25 cellular contexts compared by ENCODE assay signal in the genomic region with DNA sequence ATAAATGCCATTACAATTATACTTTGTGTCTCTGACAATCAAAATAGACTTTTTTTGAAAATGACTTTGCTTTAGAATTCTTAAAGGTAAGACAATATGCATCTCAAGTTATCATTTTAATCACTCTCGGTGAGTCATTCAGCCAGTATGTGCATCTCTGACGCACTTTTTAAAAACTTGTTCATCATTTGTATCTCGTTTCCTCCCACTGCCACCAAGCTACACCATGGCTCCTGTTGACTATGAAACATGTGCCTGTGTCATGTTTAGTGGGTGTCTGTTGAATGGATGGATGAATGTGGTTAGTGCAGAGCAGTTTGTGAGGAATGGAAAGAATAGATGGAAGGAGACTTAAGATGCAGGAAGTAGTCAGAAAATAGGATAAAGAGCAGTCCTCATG.
DNase-seq lines count a peak whose midpoint lies in the region; ATAC-seq and TF ChIP-seq lines count a peak whose summit lies in the region.
"Had no signal": no experiment of that assay in that cellular context is flagged by ENCODE, and none has a peak within 500 bp of the region (broad histone marks: within the 10 kb centered on the region; RNA-seq: fewer than 3 reads in every experiment).

No MANE protein-coding gene starts in this region.

- no peak overlapping the region for H3K27ac Mint-ChIP-seq in activated T-helper 17 cell treated with anti-CD3 and anti-CD28 coated beads, Interleukin-2, amount 50 U/mL, for 72 hours
- H3K27ac Mint-ChIP-seq: activated naive CD8-positive, alpha-beta T cell; CD8-positive, alpha-beta memory T cell; naive thymus-derived CD4-positive, alpha-beta T cell had no signal

- H3K4me1 ChIP-seq in heart left ventricle, result no peaks in the 10 kb centered on the region
- H3K4me1 ChIP-seq: esophagus squamous epithelium, left ventricle myocardium inferior, stomach, tibial nerve had no signal

- no peaks in the 10 kb centered on the region for H3K9me3 ChIP-seq in heart left ventricle
- H3K9me3 ChIP-seq: esophagus squamous epithelium, left ventricle myocardium inferior, stomach, tibial nerve had no signal

- H3K27me3 Mint-ChIP-seq in activated T-cell treated with anti-CD3 and anti-CD28 coated beads, Interleukin-2, amount 50 U/mL, for 4 hours (ENCODE audit: low read depth), result no peaks in the 10 kb centered on the region
- no peaks in the 10 kb centered on the region for H3K27me3 Mint-ChIP-seq in activated T-helper 17 cell treated with anti-CD3 and anti-CD28 coated beads, Interleukin-2, amount 50 U/mL, for 72 hours
- H3K27me3 Mint-ChIP-seq: activated naive CD8-positive, alpha-beta T cell; CD8-positive, alpha-beta memory T cell; central memory CD8-positive, alpha-beta T cell; naive thymus-derived CD4-positive, alpha-beta T cell had no signal

- H3K4me1 Mint-ChIP-seq in activated T-cell treated with anti-CD3 and anti-CD28 coated beads, Interleukin-2, amount 50 U/mL, for 4 hours (ENCODE audit: low read depth), result no peaks in the 10 kb centered on the region
- H3K4me1 Mint-ChIP-seq in activated T-helper 17 cell treated with anti-CD3 and anti-CD28 coated beads, Interleukin-2, amount 50 U/mL, for 72 hours, result no peaks in the 10 kb centered on the region
- H3K4me1 Mint-ChIP-seq: CD8-positive, alpha-beta memory T cell; central memory CD8-positive, alpha-beta T cell; naive thymus-derived CD4-positive, alpha-beta T cell had no signal

- no peak for TF ChIP-seq POLR2A in heart left ventricle (IDR thresholded peaks at IDR 0.05)

- peak; percentile 14 to 63 for ATAC-seq in activated T-cell treated with anti-CD3 and anti-CD28 coated beads, Interleukin-2, amount 50 U/mL, for 4 hours
- peak; percentile 47 for ATAC-seq in activated T-helper 17 cell treated with anti-CD3 and anti-CD28 coated beads, Interleukin-2, amount 50 U/mL, for 72 hours (replicated peaks)
- ATAC-seq in GM19328 (IDR thresholded peaks at IDR 0.05; ENCODE audit: unreplicated experiment) (no peak), heart left ventricle (no peak)
- ATAC-seq: naive thymus-derived CD4-positive, alpha-beta T cell had no signal

- H3K9me3 Mint-ChIP-seq in activated T-cell treated with anti-CD3 and anti-CD28 coated beads, Interleukin-2, amount 50 U/mL, for 4 hours, result no peaks in the 10 kb centered on the region
- no peaks in the 10 kb centered on the region for H3K9me3 Mint-ChIP-seq in activated T-helper 17 cell treated with anti-CD3 and anti-CD28 coated beads, Interleukin-2, amount 50 U/mL, for 72 hours

- no peaks in the 10 kb centered on the region for H3K36me3 Mint-ChIP-seq in activated T-cell treated with anti-CD3 and anti-CD28 coated beads, Interleukin-2, amount 50 U/mL, for 4 hours (ENCODE audit: insufficient read depth)
- no peaks in the 10 kb centered on the region for H3K36me3 Mint-ChIP-seq in activated T-helper 17 cell treated with anti-CD3 and anti-CD28 coated beads, Interleukin-2, amount 50 U/mL, for 72 hours (ENCODE audit: low read depth)
- H3K36me3 Mint-ChIP-seq: activated naive CD8-positive, alpha-beta T cell; CD8-positive, alpha-beta memory T cell; naive thymus-derived CD4-positive, alpha-beta T cell had no signal

- no peaks in the 10 kb centered on the region for H3K27me3 ChIP-seq in heart left ventricle
- H3K27me3 ChIP-seq: esophagus squamous epithelium, stomach, tibial nerve had no signal

- H3K4me3 Mint-ChIP-seq in activated T-cell treated with anti-CD3 and anti-CD28 coated beads, Interleukin-2, amount 50 U/mL, for 4 hours, result no peak overlapping the region
- no peak overlapping the region for H3K4me3 Mint-ChIP-seq in activated T-helper 17 cell treated with anti-CD3 and anti-CD28 coated beads, Interleukin-2, amount 50 U/mL, for 72 hours
- H3K4me3 Mint-ChIP-seq: activated naive CD8-positive, alpha-beta T cell; CD8-positive, alpha-beta memory T cell; central memory CD8-positive, alpha-beta T cell; naive thymus-derived CD4-positive, alpha-beta T cell had no signal

- no peak for TF ChIP-seq CTCF in heart left ventricle (IDR thresholded peaks at IDR 0.05)

- H3K27ac ChIP-seq in heart left ventricle, result no peak overlapping the region
- H3K27ac ChIP-seq: esophagus squamous epithelium, left ventricle myocardium inferior, SK-N-MC, stomach, tibial nerve had no signal

- no peaks in the 10 kb centered on the region for H3K36me3 ChIP-seq in heart left ventricle
- H3K36me3 ChIP-seq: esophagus squamous epithelium, left ventricle myocardium inferior, stomach, tibial nerve had no signal

- no peak overlapping the region for H3K4me3 ChIP-seq in heart left ventricle
- H3K4me3 ChIP-seq: esophagus squamous epithelium, left ventricle myocardium inferior, SK-N-MC, stomach, tibial nerve had no signal

- WGBS in heart left ventricle, 4 donors, result 83 to 92% (median 87%) methylated on average over 3 of the region's 3 CpGs

- intact Hi-C loops in heart left ventricle (cut with DNase I), result no loop called here

- DNase-seq in activated T-cell treated with anti-CD3 and anti-CD28 coated beads, Interleukin-2, amount 50 U/mL, for 4 hours, result no peak
- DNase-seq in activated T-cell treated with anti-CD3 and anti-CD28 coated beads for 4 hours (no peak), HT1080 (ENCODE audit: low read depth) (peak; percentile 71), myocyte (ENCODE audit: low read depth) (peak; percentile 32), superior temporal gyrus (ENCODE audit: extremely low spot score) (no peak), heart left ventricle (no peak)
- DNase-seq: CD8-positive, alpha-beta memory T cell; dermis blood vessel endothelial cell; esophagus squamous epithelium; GF-D8; HCEC 1CT; KG1; left ventricle myocardium inferior; NCI-H1436; NCI-H2107; NCI-H774; small intestine; stomach had no signal

Comparison
In these comparisons a context has a peak if more than half of its experiments do, and no peak if none do; other contexts are left out.
1. ATAC-seq: peak in activated T-cell treated with anti-CD3 and anti-CD28 coated beads, Interleukin-2, amount 50 U/mL, for 4 hours (2 of 2) and activated T-helper 17 cell treated with anti-CD3 and anti-CD28 coated beads, Interleukin-2, amount 50 U/mL, for 72 hours (single experiment); none in GM19328 (single experiment) and heart left ventricle (0 of 4).
2. DNase-seq: peak in HT1080 (single experiment) and myocyte (single experiment); none in activated T-cell treated with anti-CD3 and anti-CD28 coated beads, Interleukin-2, amount 50 U/mL, for 4 hours (single experiment), activated T-cell treated with anti-CD3 and anti-CD28 coated beads for 4 hours (single experiment), superior temporal gyrus (single experiment) and heart left ventricle (0 of 5).